In the genomic region with DNA sequence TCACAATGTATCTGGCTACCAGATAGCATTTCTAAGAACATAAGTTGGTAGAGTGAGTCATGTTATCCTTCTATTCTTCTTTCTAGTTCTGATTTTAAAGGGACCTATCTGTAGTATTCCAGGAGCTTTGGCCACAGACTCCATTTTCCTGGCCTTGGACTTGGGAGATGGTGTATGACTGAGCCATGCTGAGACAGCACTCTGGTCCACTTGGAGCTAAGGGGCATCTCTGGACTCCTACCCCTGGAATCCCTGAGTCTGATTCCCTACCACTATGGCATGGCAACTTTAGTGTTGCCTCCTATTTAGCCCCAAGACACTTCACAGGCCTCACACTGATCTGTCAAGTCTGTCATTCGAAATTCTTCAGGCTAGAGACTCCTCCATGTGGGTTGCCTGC, we compare ENCODE assay signal across 15 cellular contexts. TPM values are rescaled to one million over a fixed set of nuclear protein-coding genes. Genes with fewer than 3 reads are reported as not detected.
DNase-seq lines count a peak whose midpoint lies in the region; ATAC-seq, FAIRE-seq and TF ChIP-seq lines count a peak whose summit lies in the region.
"Had no signal": no experiment of that assay in that cellular context is flagged by ENCODE, and none has a peak within 500 bp of the region (broad histone marks: within the 10 kb centered on the region; RNA-seq: fewer than 3 reads in every experiment).

No MANE protein-coding gene starts in this region.

- no peaks in the 10 kb centered on the region for H3K9me3 ChIP-seq in HUES48 (ENCODE audit: control insufficient read depth, insufficient read depth, low read length)
- H3K9me3 ChIP-seq in iPS-20b (ENCODE audit: insufficient read depth, low read depth, low read length) = no peaks in the 10 kb centered on the region; the same call in 1 of the 2 replicates
- H3K9me3 ChIP-seq in mucosa of descending colon = peaks cover 12% of the 10 kb centered on the region
- H3K9me3 ChIP-seq: HAP-1, SJCRH30 had no signal

- ATAC-seq in mucosa of descending colon = peak; percentile 31
- ATAC-seq: K562 had no signal

- H3K9ac ChIP-seq in HUES48 (ENCODE audit: low read depth, low read length) (no peak overlapping the region), iPS-20b (ENCODE audit: low read depth, low read length) (0 out of 2 replicates have a peak overlapping the region, but pooled peaks have one; percentile 33)

- peak overlapping the region; percentile 29; the same call in 1 of the 2 replicates for H3K27ac ChIP-seq in C4-2B
- peak overlapping the region; percentile 17 for H3K27ac ChIP-seq in HUES48 (ENCODE audit: low read depth, low read length)
- H3K27ac ChIP-seq in iPS-20b (ENCODE audit: low read length) = no peak overlapping the region
- H3K27ac ChIP-seq: SJCRH30 had no signal

- H3K36me3 ChIP-seq in HUES48 (ENCODE audit: control insufficient read depth, insufficient read depth, low read length) = no peaks in the 10 kb centered on the region
- H3K36me3 ChIP-seq in iPS-20b (ENCODE audit: insufficient read depth, low read depth, low read length) = no peaks in the 10 kb centered on the region
- H3K36me3 ChIP-seq in mucosa of descending colon (ENCODE audit: low read depth) = no peaks in the 10 kb centered on the region
- H3K36me3 ChIP-seq: HAP-1, SJCRH30 had no signal

- FAIRE-seq in RCC 7860 (lab: Jason Lieb, UNC) = no peak
- FAIRE-seq: HTR-8/SVneo, K562 had no signal

- H3K4me3 ChIP-seq in HUES48 (ENCODE audit: low read depth, low read length) = no peak overlapping the region
- H3K4me3 ChIP-seq in iPS-20b (ENCODE audit: low read length) = no peak overlapping the region
- no peak overlapping the region for H3K4me3 ChIP-seq in mucosa of descending colon
- H3K4me3 ChIP-seq: HAP-1, K562, SJCRH30 had no signal

- no peak for DNase-seq in mucosa of descending colon
- no peak for DNase-seq in RCC 7860 (ENCODE audit: low spot score)
- no peak for DNase-seq in NCI-H446 (lab: John Stamatoyannopoulos, UW)
- DNase-seq in NCI-H1092 (lab: John Stamatoyannopoulos, UW) = no peak
- DNase-seq: ACHN, AML-193, Caco-2, OCI-M1, SJCRH30 had no signal

- H3K4me1 ChIP-seq in HUES48 (ENCODE audit: control insufficient read depth, insufficient read depth, low read length) (peaks cover 14% of the 10 kb centered on the region), iPS-20b (ENCODE audit: insufficient read depth, low read length) (peaks cover 7% of the 10 kb centered on the region; the same call in 1 of the 2 replicates), mucosa of descending colon (ENCODE audit: low read depth) (no peaks in the 10 kb centered on the region)
- H3K4me1 ChIP-seq: HAP-1, SJCRH30 had no signal

- intact Hi-C loops in mucosa of descending colon (cut with DNase I, micrococcal nuclease) = no loop called here

- H3K27me3 ChIP-seq in HUES48 (ENCODE audit: control insufficient read depth, insufficient read depth, low read length) (no peaks in the 10 kb centered on the region), iPS-20b (ENCODE audit: insufficient read depth, low read length) (no peaks in the 10 kb centered on the region)
- H3K27me3 ChIP-seq: SJCRH30 had no signal

- no peak for TF ChIP-seq CTCF in C4-2B (conservative IDR thresholded peaks at IDR 0.05)
- no peak for TF ChIP-seq CTCF in mucosa of descending colon (IDR thresholded peaks at IDR 0.05)

RNA-seq across cellular contexts. Expression of a gene that starts 58.8 kb away (rescaled TPM):
- under 1 TPM in 1 of 3 donors, not detected in 2; 0.14 TPM for total RNA-seq in mucosa of descending colon
